Comparison of ENCODE assay signal across 8 cellular contexts in genomic region chr3:130539005-130539404, GRCh38. TPM values are rescaled to one million over a fixed set of nuclear protein-coding genes. Genes with fewer than 3 reads are reported as not detected.
DNase-seq lines count a peak whose midpoint lies in the region; ATAC-seq and TF ChIP-seq lines count a peak whose summit lies in the region.

No MANE protein-coding gene starts in this region.

- H3K56ac ChIP-seq in mesendoderm (ENCODE audit: low read length), result no peak overlapping the region

- H3K27me3 ChIP-seq in cardiac muscle cell (peaks cover 59% of the 10 kb centered on the region), right atrium auricular region (no peaks in the 10 kb centered on the region), Panc1 (ENCODE audit: control insufficient read depth, insufficient read depth, low read length) (peaks cover 2% of the 10 kb centered on the region; the same call in 1 of the 2 replicates), mesendoderm (ENCODE audit: insufficient read depth, low read length, poor library complexity) (no peaks in the 10 kb centered on the region), ascending aorta (no peaks in the 10 kb centered on the region)

- H4K8ac ChIP-seq in mesendoderm (ENCODE audit: low read depth, low read length), result no peak overlapping the region

- H3K36me3 ChIP-seq in cardiac muscle cell (no peaks in the 10 kb centered on the region), right atrium auricular region (no peaks in the 10 kb centered on the region), Panc1 (ENCODE audit: control insufficient read depth, insufficient read depth, low read length) (no peaks in the 10 kb centered on the region), mesendoderm (ENCODE audit: control insufficient read depth, insufficient read depth, low read length) (no peaks in the 10 kb centered on the region), ascending aorta (no peaks in the 10 kb centered on the region)

- no peaks in the 10 kb centered on the region for H3K4me1 ChIP-seq in cardiac muscle cell (ENCODE audit: low read depth)
- H3K4me1 ChIP-seq in right atrium auricular region, result peaks cover 0 to 5% of the 10 kb centered on the region in 2 donors
- no peaks in the 10 kb centered on the region for H3K4me1 ChIP-seq in Panc1 (ENCODE audit: control insufficient read depth, insufficient read depth, low read length)
- no peaks in the 10 kb centered on the region for H3K4me1 ChIP-seq in mesendoderm (ENCODE audit: control insufficient read depth, low read depth, low read length)
- H3K4me1 ChIP-seq in ascending aorta, result no peaks in the 10 kb centered on the region

- in situ Hi-C loops in Panc1 (cut with HindIII; ENCODE audit: low pct_unique_long_range_greater_than_20kb, low sequenced_read_pairs), result no loop called here

- H3K4me3 ChIP-seq in cardiac muscle cell (no peak overlapping the region), right atrium auricular region (no peak overlapping the region), Panc1 (ENCODE audit: low read depth in 2 of 2, low read length in 2 of 2) (no peak overlapping the region), mesendoderm (ENCODE audit: low read length) (no peak overlapping the region), ascending aorta (no peak overlapping the region)

- H2BK15ac ChIP-seq in mesendoderm (replicated peaks; ENCODE audit: low read depth), result no peak overlapping the region

- peak; percentile 65 to 67 for DNase-seq in cardiac muscle cell (ENCODE audit: low read depth in 1 of 2, low spot score in 1 of 2)
- DNase-seq in right atrium auricular region (ENCODE audit: low spot score), result no peak
- DNase-seq in Panc1 (ENCODE audit: low read depth, low spot score), result peak; percentile 20
- DNase-seq in central memory CD4-positive, alpha-beta T cell, result peak; percentile 14
- DNase-seq in mesendoderm, result peak; percentile 84
- DNase-seq in ascending aorta (ENCODE audit: low spot score in 2 of 2), result no peak
- DNase-seq in effector CD8-positive, alpha-beta T cell (lab: John Stamatoyannopoulos, UW), result no peak

- POLR2A ChIA-PET in Panc1 (lab: Charles Lee), result no interaction called here

- no peaks in the 10 kb centered on the region for H3K79me1 ChIP-seq in mesendoderm (ENCODE audit: low read length)

- no peak overlapping the region for H3K4ac ChIP-seq in mesendoderm (ENCODE audit: low read depth, low read length)

- H3K23ac ChIP-seq in mesendoderm (ENCODE audit: low read length), result no peak overlapping the region

- no peak overlapping the region for H3K4me2 ChIP-seq in mesendoderm (ENCODE audit: low read length)

- H2AK5ac ChIP-seq in mesendoderm (ENCODE audit: low read length), result no peak overlapping the region

- CTCF ChIA-PET in Panc1 (lab: Charles Lee), result no interaction called here

- no peak overlapping the region for H4K5ac ChIP-seq in mesendoderm (ENCODE audit: low read length)

- H3K27ac ChIP-seq in cardiac muscle cell (no peak overlapping the region), right atrium auricular region (no peak overlapping the region), Panc1 (ENCODE audit: low read length) (no peak overlapping the region), mesendoderm (ENCODE audit: low read depth, low read length) (no peak overlapping the region), ascending aorta (no peak overlapping the region)

- no peak overlapping the region for H3K18ac ChIP-seq in mesendoderm (ENCODE audit: low read length)

- no CpG with 5 or more reads among the region's 6 CpGs for WGBS in mesendoderm (ENCODE audit: extremely low coverage, insufficient coverage, low lambda C conversion rate)

- H2BK120ac ChIP-seq in mesendoderm (ENCODE audit: low read depth, low read length), result no peak overlapping the region

- H3K9me3 ChIP-seq in cardiac muscle cell (ENCODE audit: low read depth) (no peaks in the 10 kb centered on the region), right atrium auricular region (no peaks in the 10 kb centered on the region), Panc1 (ENCODE audit: control insufficient read depth, insufficient read depth, low read depth, low read length) (no peaks in the 10 kb centered on the region), ascending aorta (no peaks in the 10 kb centered on the region)

- BruUV-seq in Panc1 (replicated peaks; lab: Mats Ljungman, UMichigan), result no TSS peak

- H3K9ac ChIP-seq in mesendoderm (ENCODE audit: low read length), result no peak overlapping the region

- intact Hi-C loops in Panc1 (cut with micrococcal nuclease; ENCODE audit: unreplicated experiment) (loop anchor here (1.0 kb wide), 1 partner anchor 263 kb away; no protein-coding TSS in a partner anchor), ascending aorta (cut with DNase I) (no loop called here)

- TF ChIP-seq CTCF in cardiac muscle cell (IDR thresholded peaks at IDR 0.05; ENCODE audit: low read depth, low read length), result peak; percentile 85
- TF ChIP-seq CTCF in right atrium auricular region (IDR thresholded peaks at IDR 0.05), result peak in 1 of 2 donors; percentile 60
- peak; percentile 87 for TF ChIP-seq CTCF in Panc1 (IDR thresholded peaks at IDR 0.05)
- TF ChIP-seq CTCF in ascending aorta (IDR thresholded peaks at IDR 0.05), result peak in 1 of 3 experiments; percentile 28

- H3K79me2 ChIP-seq in mesendoderm (ENCODE audit: control insufficient read depth, insufficient read depth, low read length), result no peaks in the 10 kb centered on the region

- ATAC-seq in HG03521 (IDR thresholded peaks at IDR 0.05; ENCODE audit: unreplicated experiment) (peak; percentile 59), Panc1 (peak; percentile 84)

- no peak overlapping the region for H2BK5ac ChIP-seq in mesendoderm (ENCODE audit: low read length)

RNA-seq across cellular contexts. Expression of gene COL6A6, which starts 22.0 kb away (rescaled TPM):
- 0.60 and 1.1 TPM in 2 replicates for total RNA-seq in cardiac muscle cell
- 0.15 and 0.41 TPM in 2 replicates for polyA plus RNA-seq in cardiac muscle cell
- 1 to 10 TPM in 1 of 2 donors, under 1 TPM in 1; 0.83 to 4.0 TPM for total RNA-seq in right atrium auricular region
- not detected for total RNA-seq in Panc1 (2021; ENCODE audit: unreplicated experiment)
- polyA plus RNA-seq in Panc1 (2012; ENCODE audit: insufficient read length), result not detected
- 0.07 TPM for polyA plus RNA-seq in mesendoderm (2013, experiment 1 of 2)
- polyA plus RNA-seq in mesendoderm (2013, experiment 2 of 2), result 0.07 TPM
- not detected for total RNA-seq in ascending aorta

Comparison
In these comparisons a context has a peak if more than half of its experiments do, and no peak if none do; other contexts are left out.
1. DNase-seq: peak in cardiac muscle cell (2 of 2), Panc1 (single experiment), central memory CD4-positive, alpha-beta T cell (single experiment) and mesendoderm (single experiment); none in right atrium auricular region (single experiment), ascending aorta (0 of 2) and effector CD8-positive, alpha-beta T cell (single experiment).